Comparison of ENCODE assay signal across 1 cellular context in the genomic region with DNA sequence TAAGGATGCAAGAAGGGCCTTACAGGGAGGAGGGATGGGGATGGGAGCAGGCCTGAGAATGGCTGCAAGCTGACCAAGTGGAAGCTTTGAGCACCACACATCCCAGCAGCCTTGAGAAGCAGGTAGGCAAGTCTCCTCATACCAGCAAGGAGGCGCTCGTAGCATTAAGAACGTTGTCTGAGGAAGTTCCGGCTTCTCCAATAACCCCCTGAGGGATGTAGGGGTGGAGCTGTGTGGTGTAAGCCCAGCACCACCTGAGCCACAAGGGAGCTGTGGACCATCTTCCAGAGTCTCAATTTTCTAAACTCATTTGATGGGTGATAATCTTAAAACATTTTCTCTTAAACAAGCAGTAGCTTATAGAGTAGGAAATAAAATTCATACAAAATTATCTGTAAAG.
TF ChIP-seq lines count a peak whose summit lies in the region.

No MANE protein-coding gene starts in this region.

TF ChIP-seq in H1, 55 proteins besides CTCF, POLR2A, EP300 and RAD21:
- no peak for TF ChIP-seq GABPA (IDR thresholded peaks at IDR 0.05; ENCODE audit: borderline replicate concordance, insufficient read depth, low read length)
- peak; percentile 30; the same call in 1 of the 2 replicates for TF ChIP-seq TEAD4 (IDR thresholded peaks at IDR 0.05; ENCODE audit: low read depth, low read length)
TF ChIP-seq in H1: peak in this region for 1.
